In genomic region chr4:128639586-128640270, GRCh38 we compare ENCODE assay signal across 17 cellular contexts.
DNase-seq lines count a peak whose midpoint lies in the region; ATAC-seq and TF ChIP-seq lines count a peak whose summit lies in the region.
"Had no signal": no experiment of that assay in that cellular context is flagged by ENCODE, and none has a peak within 500 bp of the region (broad histone marks: within the 10 kb centered on the region; RNA-seq: fewer than 3 reads in every experiment).

No MANE protein-coding gene starts in this region.

- ATAC-seq in left ventricle myocardium superior (no peak), GM18517 (IDR thresholded peaks at IDR 0.05; ENCODE audit: unreplicated experiment) (no peak)
- ATAC-seq: activated CD4-positive, alpha-beta T cell treated with anti-CD3 and anti-CD28 coated beads for 36 hours had no signal

- TF ChIP-seq EP300 in sigmoid colon (IDR thresholded peaks at IDR 0.05) (no peak), esophagus muscularis mucosa (IDR thresholded peaks at IDR 0.05) (no peak)

- H3K27me3 ChIP-seq in sigmoid colon (no peaks in the 10 kb centered on the region), spleen (replicated peaks in 1 of 7) (no peaks in the 10 kb centered on the region), esophagus muscularis mucosa (no peaks in the 10 kb centered on the region)
- H3K27me3 ChIP-seq: upper lobe of left lung had no signal

- H3K4me1 Mint-ChIP-seq in brain, result peaks cover 45% of the 10 kb centered on the region
- H3K4me1 Mint-ChIP-seq: activated CD4-positive, alpha-beta T cell treated with anti-CD3 and anti-CD28 coated beads for 36 hours; activated naive CD8-positive, alpha-beta T cell treated with anti-CD3 and anti-CD28 coated beads for 36 hours; naive B cell had no signal

- H3K4me3 ChIP-seq in sigmoid colon (no peak overlapping the region), spleen (no peak overlapping the region), esophagus muscularis mucosa (no peak overlapping the region)
- H3K4me3 ChIP-seq: upper lobe of left lung had no signal

- H3K9me3 Mint-ChIP-seq in brain, result no peaks in the 10 kb centered on the region
- H3K9me3 Mint-ChIP-seq: activated naive CD8-positive, alpha-beta T cell treated with anti-CD3 and anti-CD28 coated beads for 36 hours; naive B cell had no signal

- no peaks in the 10 kb centered on the region for H3K27me3 Mint-ChIP-seq in brain
- H3K27me3 Mint-ChIP-seq: B cell had no signal

- DNase-seq in GM03348 (ENCODE audit: low spot score), result peak; percentile 27
- peak; percentile 38 for DNase-seq in left ventricle myocardium superior
- no peak for DNase-seq in sigmoid colon
- no peak for DNase-seq in spleen
- DNase-seq in esophagus muscularis mucosa (ENCODE audit: extremely low spot score), result no peak
- DNase-seq in activated naive CD4-positive, alpha-beta T cell treated with Interleukin-2 at 50 U/mL for 16 hours, result no peak
- DNase-seq: activated CD4-positive, alpha-beta T cell treated with anti-CD3 and anti-CD28 coated beads for 36 hours; activated naive CD8-positive, alpha-beta T cell treated with anti-CD3 and anti-CD28 coated beads for 36 hours; cerebellar nuclear complex; naive B cell; NCI-H1092; SIG-M5; stimulated activated CD4-positive, alpha-beta T cell treated with anti-CD3 and anti-CD28 coated beads, Interleukin-1b, Interleukin-23, amount 100 ng/mL, for 48 hours had no signal

- H3K27ac ChIP-seq in sigmoid colon (peak overlapping the region; percentile 44 to 68 (median 56)), spleen (peak overlapping the region in 4 of 8 donors; percentile 21 to 34 (median 33)), esophagus muscularis mucosa (replicated peaks in 1 of 4) (no peak overlapping the region)
- H3K27ac ChIP-seq: upper lobe of left lung had no signal

- H3K27ac Mint-ChIP-seq in brain, result peak overlapping the region in 4 of 5 experiments; percentile 20 to 87 (median 52)
- H3K27ac Mint-ChIP-seq: activated CD4-positive, alpha-beta T cell treated with anti-CD3 and anti-CD28 coated beads for 36 hours; activated naive CD8-positive, alpha-beta T cell treated with anti-CD3 and anti-CD28 coated beads for 36 hours; B cell; naive B cell had no signal

- no peaks in the 10 kb centered on the region for H3K36me3 Mint-ChIP-seq in brain
- H3K36me3 Mint-ChIP-seq: activated naive CD8-positive, alpha-beta T cell treated with anti-CD3 and anti-CD28 coated beads for 36 hours; naive B cell had no signal

- H3K36me3 ChIP-seq in sigmoid colon (no peaks in the 10 kb centered on the region), spleen (no peaks in the 10 kb centered on the region), esophagus muscularis mucosa (no peaks in the 10 kb centered on the region)
- H3K36me3 ChIP-seq: upper lobe of left lung had no signal

- no peak overlapping the region for H3K4me3 Mint-ChIP-seq in brain
- H3K4me3 Mint-ChIP-seq: activated CD4-positive, alpha-beta T cell treated with anti-CD3 and anti-CD28 coated beads for 36 hours; activated naive CD8-positive, alpha-beta T cell treated with anti-CD3 and anti-CD28 coated beads for 36 hours; B cell; naive B cell had no signal

- WGBS in sigmoid colon, 2 donors, result 51 to 76% methylated on average over 2 of the region's 2 CpGs
- WGBS in spleen, 5 donors, result 69 to 84% (median 70%) methylated on average over 2 of the region's 2 CpGs
- WGBS in esophagus muscularis mucosa, result 96% methylated on average over 2 of the region's 2 CpGs

- no peak for TF ChIP-seq POLR2A in sigmoid colon (IDR thresholded peaks at IDR 0.05)
- TF ChIP-seq POLR2A in spleen (IDR thresholded peaks at IDR 0.05), result no peak
- TF ChIP-seq POLR2A in esophagus muscularis mucosa (IDR thresholded peaks at IDR 0.05; ENCODE audit: low read depth), result no peak

- intact Hi-C loops in left ventricle myocardium superior (cut with micrococcal nuclease) (no loop called here), sigmoid colon (cut with DNase I) (no loop called here), spleen (cut with DNase I; ENCODE audit: low total_unique reads) (no loop called here), esophagus muscularis mucosa (cut with DNase I) (no loop called here)

- TF ChIP-seq CTCF in brain (conservative IDR thresholded peaks at IDR 0.05) (no peak), sigmoid colon (IDR thresholded peaks at IDR 0.05) (no peak), spleen (IDR thresholded peaks at IDR 0.05 in 8 of 11, conservative IDR thresholded peaks at IDR 0.05 in 3 of 11) (no peak), esophagus muscularis mucosa (IDR thresholded peaks at IDR 0.05) (no peak)

- H3K4me1 ChIP-seq in sigmoid colon (peaks cover 0 to 21% (median 14%) of the 10 kb centered on the region in 4 donors), spleen (no peaks in the 10 kb centered on the region), esophagus muscularis mucosa (peaks cover 0 to 12% (median 6%) of the 10 kb centered on the region in 4 donors)

- H3K9me3 ChIP-seq in sigmoid colon (no peaks in the 10 kb centered on the region), spleen (no peaks in the 10 kb centered on the region), esophagus muscularis mucosa (no peaks in the 10 kb centered on the region)
- H3K9me3 ChIP-seq: upper lobe of left lung had no signal

Comparison
In these comparisons a context has a peak if more than half of its experiments do, and no peak if none do; other contexts are left out.
1. DNase-seq: peak in GM03348 (single experiment) and left ventricle myocardium superior (single experiment); none in sigmoid colon (single experiment), spleen (single experiment), esophagus muscularis mucosa (single experiment) and activated naive CD4-positive, alpha-beta T cell treated with Interleukin-2 at 50 U/mL for 16 hours (single experiment).
2. H3K27ac ChIP-seq: peak in sigmoid colon (4 of 4); none in esophagus muscularis mucosa (0 of 4).